ENCODE assay signal across 9 cellular contexts in the genomic region with DNA sequence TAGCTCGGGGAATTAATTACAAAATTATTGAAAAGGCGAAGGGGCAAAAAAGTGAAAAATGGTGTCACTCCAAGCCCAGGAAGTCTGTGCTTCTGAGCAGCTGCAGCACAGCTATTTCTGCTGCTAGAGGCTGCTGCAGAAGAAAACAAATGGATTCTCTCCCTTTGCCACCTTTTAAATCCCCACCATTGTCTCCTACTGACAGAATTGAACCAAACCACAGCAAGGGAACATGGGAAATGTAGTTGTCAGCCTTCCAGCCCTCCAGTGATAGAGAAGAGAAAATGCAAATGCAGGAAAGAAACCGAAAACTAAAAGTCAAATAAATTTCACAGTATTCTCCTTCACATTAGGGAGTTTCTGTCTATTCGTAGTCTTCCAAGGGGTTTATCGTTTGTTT. TPM values are rescaled to one million over a fixed set of nuclear protein-coding genes. Genes with fewer than 3 reads are reported as not detected.
A peak's percentile ranks its signal among the peaks of the same experiment; 100 is the strongest.
DNase-seq lines count a peak whose midpoint lies in the region; ATAC-seq, FAIRE-seq and TF ChIP-seq lines count a peak whose summit lies in the region.
"Had no signal": no experiment of that assay in that cellular context is flagged by ENCODE, and none has a peak within 500 bp of the region (broad histone marks: within the 10 kb centered on the region; RNA-seq: fewer than 3 reads in every experiment).

No MANE protein-coding gene starts in this region.

- peak; percentile 66 for ATAC-seq in GM21528 (IDR thresholded peaks at IDR 0.05; ENCODE audit: low FRiP score, unreplicated experiment)
- ATAC-seq in left lung: no peak

- H3K4me3 Mint-ChIP-seq in IgD-negative memory B cell: peak overlapping the region in 3 of 4 donors; percentile 3 to 92 (median 20)

- TF ChIP-seq POLR2A in GM12892 (IDR thresholded peaks at IDR 0.05; ENCODE audit: low read depth, low read length): no peak

- no peaks in the 10 kb centered on the region for H3K36me3 ChIP-seq in left lung

- H3K27ac Mint-ChIP-seq in IgD-negative memory B cell: peak overlapping the region in 1 of 3 donors; percentile 40

- H3K9me3 Mint-ChIP-seq in IgD-negative memory B cell: no peaks in the 10 kb centered on the region

- no peak overlapping the region for H3K27ac ChIP-seq in left lung

- H3K27me3 ChIP-seq in left lung: no peaks in the 10 kb centered on the region

- H3K4me3 ChIP-seq in left lung: no peak overlapping the region

- peaks cover 9% of the 10 kb centered on the region for H3K36me3 Mint-ChIP-seq in IgD-negative memory B cell

- no peaks in the 10 kb centered on the region for H3K4me1 ChIP-seq in left lung

- no peaks in the 10 kb centered on the region for H3K9me3 ChIP-seq in left lung

- DNase-seq in GM12892 (ENCODE audit: insufficient read length) (no peak), globus pallidus (ENCODE audit: low spot score) (peak; percentile 62), left lung (no peak), COR-L47 (lab: John Stamatoyannopoulos, UW) (no peak), GM19240 (ENCODE audit: insufficient read length, low spot score) (no peak)
- DNase-seq in activated CD4-positive, alpha-beta T cell treated with anti-CD3 and anti-CD28 coated beads, Interleukin-2, amount 50 U/mL, for 4 hours: no peak
- DNase-seq: NCI-H1694 treated with DMSO at 0.1 percent for 48 hours had no signal

- intact Hi-C loops in left lung (cut with DNase I): no loop called here

- H3K27me3 Mint-ChIP-seq in IgD-negative memory B cell: no peaks in the 10 kb centered on the region

- H3K4me1 Mint-ChIP-seq in IgD-negative memory B cell: peaks cover 9 to 17% (median 13%) of the 10 kb centered on the region in 3 donors

- TF ChIP-seq CTCF in left lung (IDR thresholded peaks at IDR 0.05): no peak

- peak; percentile 92 for FAIRE-seq in GM12892 (lab: Jason Lieb, UNC)

RNA-seq across cellular contexts. Expression of a gene that starts 33.4 kb away (rescaled TPM):
- 86.3 TPM for polyA plus RNA-seq in GM12892 (2012; ENCODE audit: missing spikeins)
- polyA plus RNA-seq in IgD-negative memory B cell: 248 TPM
- total RNA-seq in left lung: 10 to 100 TPM; 28.1 to 37.5 TPM

RNA-seq across cellular contexts. Expression of a gene that starts 59.7 kb away (rescaled TPM):
- 15.7 TPM for polyA plus RNA-seq in GM12892 (2012; ENCODE audit: missing spikeins)
- polyA plus RNA-seq in IgD-negative memory B cell: 11.3 TPM
- total RNA-seq in left lung: 1 to 10 TPM; 6.7 to 7.9 TPM
